Comparison of ENCODE assay signal across 17 cellular contexts in the genomic region with DNA sequence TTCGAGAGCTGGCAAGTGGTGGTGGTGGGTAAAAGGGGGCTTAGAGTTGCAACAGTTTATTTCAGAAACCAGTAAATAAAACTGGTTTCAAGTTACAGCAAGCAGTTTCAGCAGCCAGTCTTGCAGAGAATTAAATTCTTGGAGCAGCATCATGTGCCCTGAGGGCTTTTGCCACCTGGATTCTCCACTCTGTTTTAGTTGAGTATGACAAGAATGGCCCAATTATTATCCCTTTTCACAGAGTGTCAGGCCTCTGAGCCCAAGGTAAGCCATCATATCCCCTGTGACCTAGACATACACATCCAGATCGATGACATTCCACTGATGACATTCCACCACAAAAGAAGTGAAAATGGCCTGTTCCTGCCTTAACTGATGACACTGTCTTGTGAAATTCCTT.
A peak's percentile ranks its signal among the peaks of the same experiment; 100 is the strongest.
DNase-seq lines count a peak whose midpoint lies in the region; ATAC-seq and TF ChIP-seq lines count a peak whose summit lies in the region.
"Had no signal": no experiment of that assay in that cellular context is flagged by ENCODE, and none has a peak within 500 bp of the region (broad histone marks: within the 10 kb centered on the region; RNA-seq: fewer than 3 reads in every experiment).

No MANE protein-coding gene starts in this region.

- no TSS peak for BruUV-seq in MCF 10A (replicated peaks; lab: Mats Ljungman, UMichigan)

- CTCF ChIA-PET in MCF 10A (lab: Yijun Ruan, JAX) (no interaction called here), RWPE1 (lab: Yijun Ruan, JAX) (no interaction called here)

- H3K4me1 Mint-ChIP-seq in MCF 10A (ENCODE audit: insufficient read depth, unreplicated experiment) (no peaks in the 10 kb centered on the region), nephron progenitor cell (no peaks in the 10 kb centered on the region)
- H3K4me1 Mint-ChIP-seq: B cell had no signal

- POLR2A ChIA-PET in MCF 10A (lab: Yijun Ruan, JAX) = interaction anchor here (0.7 kb wide), 1 partner anchor 128 kb away, joined by 3 read pairs; no protein-coding TSS in a partner anchor
- POLR2A ChIA-PET in RWPE1 (lab: Yijun Ruan, JAX; ENCODE audit: low non-redundant PET) = no interaction called here

- H3K4me3 Mint-ChIP-seq in MCF 10A (ENCODE audit: unreplicated experiment) (no peak overlapping the region), nephron progenitor cell (no peak overlapping the region)
- H3K4me3 Mint-ChIP-seq: B cell; CD8-positive, alpha-beta T cell; H9 had no signal

- H3K9me3 Mint-ChIP-seq in MCF 10A (ENCODE audit: unreplicated experiment) (peaks cover 6% of the 10 kb centered on the region), nephron progenitor cell (peaks cover 33% of the 10 kb centered on the region)
- H3K9me3 Mint-ChIP-seq: CD8-positive, alpha-beta T cell had no signal

- H3K27me3 ChIP-seq in breast epithelium (no peaks in the 10 kb centered on the region), ascending aorta (no peaks in the 10 kb centered on the region)
- H3K27me3 ChIP-seq: BLaER1 treated with 17β-estradiol and CSF1 and Interleukin-3, amounts not matched to agents 10 nM and 100 nM had no signal

- peak; percentile 10 for DNase-seq in MCF 10A (ENCODE audit: unreplicated experiment)
- DNase-seq in breast epithelium (ENCODE audit: low spot score in 2 of 2) = no peak
- DNase-seq in M059J (ENCODE audit: low read depth) = peak; percentile 8
- peak; percentile 19 for DNase-seq in epithelial cell of esophagus (ENCODE audit: low read depth)
- no peak for DNase-seq in nephron progenitor cell
- DNase-seq in RWPE1 (ENCODE audit: low spot score) = no peak
- DNase-seq in ascending aorta (ENCODE audit: low spot score in 2 of 2) = no peak
- DNase-seq: Calu3; CD8-positive, alpha-beta T cell; DMS79 treated with DMSO at 0.1 percent for 48 hours; H9; IMR-90 had no signal

- H3K4me3 ChIP-seq in breast epithelium = no peak overlapping the region
- no peak overlapping the region for H3K4me3 ChIP-seq in epithelial cell of esophagus (ENCODE audit: low read length)
- H3K4me3 ChIP-seq in ascending aorta = no peak overlapping the region
- H3K4me3 ChIP-seq: BLaER1 treated with 17β-estradiol and CSF1 and Interleukin-3, amounts not matched to agents 10 nM and 100 nM; GM12878; K562 had no signal

- H3K36me3 ChIP-seq in breast epithelium (no peaks in the 10 kb centered on the region), ascending aorta (no peaks in the 10 kb centered on the region)
- H3K36me3 ChIP-seq: BLaER1 treated with 17β-estradiol and CSF1 and Interleukin-3, amounts not matched to agents 10 nM and 100 nM had no signal

- TF ChIP-seq POLR2A in breast epithelium (IDR thresholded peaks at IDR 0.05) = no peak

- no peaks in the 10 kb centered on the region for H3K27me3 Mint-ChIP-seq in MCF 10A (ENCODE audit: insufficient read depth, unreplicated experiment)
- no peaks in the 10 kb centered on the region for H3K27me3 Mint-ChIP-seq in nephron progenitor cell (ENCODE audit: low read depth, poor library complexity)

- H3K27ac ChIP-seq in breast epithelium (no peak overlapping the region), RWPE1 (no peak overlapping the region), ascending aorta (no peak overlapping the region)
- H3K27ac ChIP-seq: BLaER1 treated with 17β-estradiol and CSF1 and Interleukin-3, amounts not matched to agents 10 nM and 100 nM had no signal

- intact Hi-C loops in MCF 10A (cut with micrococcal nuclease) = no loop called here
- intact Hi-C loops in breast epithelium (cut with DNase I; ENCODE audit: low total_unique reads) = no loop called here
- intact Hi-C loops in ascending aorta (cut with DNase I) = no loop called here

- TF ChIP-seq CTCF in MCF 10A (IDR thresholded peaks at IDR 0.05; ENCODE audit: unreplicated experiment) (no peak), breast epithelium (IDR thresholded peaks at IDR 0.05) (no peak), epithelial cell of esophagus (IDR thresholded peaks at IDR 0.05; ENCODE audit: insufficient read depth, low read depth, low read length, missing control alignments) (no peak), nephron progenitor cell (IDR thresholded peaks at IDR 0.05) (no peak), RWPE1 (conservative IDR thresholded peaks at IDR 0.05; ENCODE audit: low read depth) (no peak), ascending aorta (IDR thresholded peaks at IDR 0.05) (no peak)

- no peaks in the 10 kb centered on the region for H3K4me1 ChIP-seq in breast epithelium
- no peaks in the 10 kb centered on the region for H3K4me1 ChIP-seq in ascending aorta
- H3K4me1 ChIP-seq: BLaER1 treated with 17β-estradiol and CSF1 and Interleukin-3, amounts not matched to agents 10 nM and 100 nM had no signal

- no peak for ATAC-seq in HG03469 (IDR thresholded peaks at IDR 0.05; ENCODE audit: unreplicated experiment)
- ATAC-seq: CD8-positive, alpha-beta T cell; GM12878; K562 had no signal

- H3K36me3 Mint-ChIP-seq in MCF 10A (ENCODE audit: insufficient read depth, unreplicated experiment) (no peaks in the 10 kb centered on the region), nephron progenitor cell (ENCODE audit: low read depth) (peaks cover 6% of the 10 kb centered on the region)
- H3K36me3 Mint-ChIP-seq: CD8-positive, alpha-beta T cell had no signal

- no peak overlapping the region for H3K27ac Mint-ChIP-seq in MCF 10A (ENCODE audit: low read depth, unreplicated experiment)
- H3K27ac Mint-ChIP-seq in nephron progenitor cell = peak overlapping the region; percentile 60
- H3K27ac Mint-ChIP-seq: B cell; CD8-positive, alpha-beta T cell; H9 had no signal

- H3K9me3 ChIP-seq in breast epithelium (peaks cover 0 to 5% of the 10 kb centered on the region in 2 donors), ascending aorta (no peaks in the 10 kb centered on the region)
- H3K9me3 ChIP-seq: BLaER1 treated with 17β-estradiol and CSF1 and Interleukin-3, amounts not matched to agents 10 nM and 100 nM had no signal

Comparison
In these comparisons a context has a peak if more than half of its experiments do, and no peak if none do; other contexts are left out.
1. DNase-seq: peak in MCF 10A (single experiment), M059J (single experiment) and epithelial cell of esophagus (single experiment); none in breast epithelium (0 of 2), nephron progenitor cell (single experiment), RWPE1 (single experiment) and ascending aorta (0 of 2).